In the genomic region with DNA sequence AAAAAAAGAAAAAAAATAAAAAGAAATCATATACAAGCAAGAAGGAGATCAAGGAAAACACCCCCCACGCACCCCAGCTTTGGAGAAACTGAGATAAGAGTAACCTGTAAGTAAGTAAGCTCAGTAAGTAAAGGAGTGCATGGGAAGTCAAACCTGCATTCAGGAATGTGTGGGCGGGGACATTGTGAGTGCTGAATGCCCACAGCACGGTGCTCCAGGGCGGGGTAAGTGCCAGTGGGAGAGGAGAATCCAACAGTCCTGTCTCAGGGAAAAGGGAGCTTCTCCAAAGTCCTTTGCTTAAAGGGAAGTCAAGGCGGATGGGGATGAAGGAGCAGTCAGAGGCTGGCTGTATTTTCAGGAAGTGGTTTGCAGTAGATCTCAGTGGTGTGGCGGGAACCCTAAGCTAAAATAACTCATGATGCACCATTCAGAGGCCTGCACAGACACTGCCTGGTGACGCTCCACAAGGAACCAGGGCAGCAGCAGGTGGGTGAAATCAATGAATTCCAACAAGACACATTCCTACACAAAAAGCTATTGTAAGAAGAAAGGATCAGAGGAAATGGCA, we compare ENCODE assay signal across 9 cellular contexts.
DNase-seq lines count a peak whose midpoint lies in the region; ATAC-seq and TF ChIP-seq lines count a peak whose summit lies in the region.
"Had no signal": no experiment of that assay in that cellular context is flagged by ENCODE, and none has a peak within 500 bp of the region (broad histone marks: within the 10 kb centered on the region; RNA-seq: fewer than 3 reads in every experiment).

No MANE protein-coding gene starts in this region.

- peaks cover 21% of the 10 kb centered on the region for H3K4me1 Mint-ChIP-seq in GM23338

- H3K27ac ChIP-seq in GM23338 (ENCODE audit: low read depth), result no peak overlapping the region

- no peak overlapping the region for H3K4me2 ChIP-seq in GM23338

- H3K4me3 Mint-ChIP-seq in GM23338, result no peak overlapping the region

- no peaks in the 10 kb centered on the region for H3F3A ChIP-seq in GM23338 (replicated peaks; ENCODE audit: low read depth)

- peak; percentile 94 for ATAC-seq in GM18502 (IDR thresholded peaks at IDR 0.05; ENCODE audit: poor library complexity, unreplicated experiment)
- peak; percentile 59 for ATAC-seq in GM23338

- no peaks in the 10 kb centered on the region for H4K20me1 ChIP-seq in GM23338 (replicated peaks; ENCODE audit: insufficient read depth)

- 0 out of 2 replicates have a peak overlapping the region, but pooled peaks have one; percentile 72 for H2AFZ ChIP-seq in GM23338

- H3K27me3 Mint-ChIP-seq in GM23338 (ENCODE audit: insufficient read depth, low read depth, poor library complexity), result no peaks in the 10 kb centered on the region

- H3K4me3 ChIP-seq in GM23338, result no peak overlapping the region
- no peak overlapping the region for H3K4me3 ChIP-seq in Jurkat, Clone E6-1 (ENCODE audit: low read length)

- no peak overlapping the region for H3K27ac Mint-ChIP-seq in GM23338

- in situ Hi-C loops in ACHN (cut with HindIII; ENCODE audit: low pct_ligation_motif_present, low pct_unique_long_range_greater_than_20kb, low sequenced_read_pairs), result no loop called here

- no peaks in the 10 kb centered on the region for H3K36me3 ChIP-seq in GM23338 (ENCODE audit: insufficient read depth)

- H3K36me3 Mint-ChIP-seq in GM23338 (ENCODE audit: low read depth), result no peaks in the 10 kb centered on the region

- no peaks in the 10 kb centered on the region for H3K9me2 ChIP-seq in GM23338 (ENCODE audit: insufficient read depth)

- no peaks in the 10 kb centered on the region for H3K27me3 ChIP-seq in GM23338 (ENCODE audit: insufficient read depth)

- DNase-seq in GM23338 (ENCODE audit: low spot score) (peak; percentile 30), islet precursor cell (peak; percentile 61), ACHN (no peak), HuH-7.5 (ENCODE audit: low spot score) (no peak), NCI-H446 (lab: John Stamatoyannopoulos, UW) (no peak)
- peak; percentile 7 for DNase-seq in Jurkat, Clone E6-1 (ENCODE audit: low read depth, low spot score)
- DNase-seq in activated naive CD4-positive, alpha-beta T cell treated with Interleukin-2 at 50 U/mL for 16 hours, result no peak
- DNase-seq: NCI-H2029 had no signal

- H3K9me3 Mint-ChIP-seq in GM23338, result no peaks in the 10 kb centered on the region

- H3K79me2 ChIP-seq in GM23338 (replicated peaks; ENCODE audit: insufficient read depth), result no peaks in the 10 kb centered on the region

- no peak for TF ChIP-seq CTCF in GM23338 (conservative IDR thresholded peaks at IDR 0.05; ENCODE audit: low read depth in 2 of 2)

- no peaks in the 10 kb centered on the region for H3K4me1 ChIP-seq in GM23338 (ENCODE audit: insufficient read depth)

TF ChIP-seq in GM23338, 12 proteins besides CTCF, POLR2A, EP300 and RAD21:
- no peak for TF ChIP-seq POLR2AphosphoS5 (IDR thresholded peaks at IDR 0.05; ENCODE audit: low read depth)
- no peak for TF ChIP-seq EZH2phosphoT487 (IDR thresholded peaks at IDR 0.05; ENCODE audit: unreplicated experiment)
- no peak for TF ChIP-seq STAT1 (IDR thresholded peaks at IDR 0.05; ENCODE audit: unreplicated experiment)
- TF ChIP-seq JUNB (IDR thresholded peaks at IDR 0.05; ENCODE audit: unreplicated experiment), result no peak
- TF ChIP-seq NANOG (IDR thresholded peaks at IDR 0.05; ENCODE audit: borderline replicate concordance), result no peak
- TF ChIP-seq ZNF114 (CRISPR knock-in tag; IDR thresholded peaks at IDR 0.05), result no peak

Comparison
In these comparisons a context has a peak if more than half of its experiments do, and no peak if none do; other contexts are left out.
1. DNase-seq: peak in GM23338 (single experiment), Jurkat, Clone E6-1 (single experiment) and islet precursor cell (single experiment); none in ACHN (single experiment), HuH-7.5 (single experiment), activated naive CD4-positive, alpha-beta T cell treated with Interleukin-2 at 50 U/mL for 16 hours (single experiment) and NCI-H446 (0 of 2).